Comparison of ENCODE assay signal across 13 cellular contexts in genomic region chr4:176013466-176014247, GRCh38. TPM values are rescaled to one million over a fixed set of nuclear protein-coding genes. Genes with fewer than 3 reads are reported as not detected.
DNase-seq lines count a peak whose midpoint lies in the region; ATAC-seq and TF ChIP-seq lines count a peak whose summit lies in the region.
"Had no signal": no experiment of that assay in that cellular context is flagged by ENCODE, and none has a peak within 500 bp of the region (broad histone marks: within the 10 kb centered on the region; RNA-seq: fewer than 3 reads in every experiment).

No MANE protein-coding gene starts in this region.

- H3K4me3 Mint-ChIP-seq in naive B cell: peak overlapping the region; percentile 3 to 58 (median 40)
- H3K4me3 Mint-ChIP-seq in activated CD8-positive, alpha-beta memory T cell treated with anti-CD3 and anti-CD28 coated beads, Interleukin-2, amount 10 ng/mL, durations not matched to agents 7 days and 5 days: no peak overlapping the region
- H3K4me3 Mint-ChIP-seq: activated T-helper 17 cell treated with anti-CD3 and anti-CD28 coated beads, Interleukin-2, amount 50 U/mL, for 72 hours; dendritic cell treated with granulocyte-macrophage colony-stimulating factor and Interleukin-4, amounts not matched to agents 40 ng/mL and 50 ng/mL, for 4 days; nephron; T-helper 17 cell had no signal

- no peak for TF ChIP-seq POLR2A in breast epithelium (IDR thresholded peaks at IDR 0.05)

- H3K9me3 Mint-ChIP-seq in naive B cell: peaks cover 0 to 12% (median 7%) of the 10 kb centered on the region in 7 donors
- H3K9me3 Mint-ChIP-seq in activated CD8-positive, alpha-beta memory T cell treated with anti-CD3 and anti-CD28 coated beads, Interleukin-2, amount 10 ng/mL, durations not matched to agents 7 days and 5 days (ENCODE audit: low read depth): no peaks in the 10 kb centered on the region
- H3K9me3 Mint-ChIP-seq: dendritic cell treated with granulocyte-macrophage colony-stimulating factor and Interleukin-4, amounts not matched to agents 40 ng/mL and 50 ng/mL, for 4 days; nephron had no signal

- peaks cover 28 to 44% (median 36%) of the 10 kb centered on the region in 3 donors for H3K4me1 Mint-ChIP-seq in naive B cell
- no peaks in the 10 kb centered on the region for H3K4me1 Mint-ChIP-seq in activated CD8-positive, alpha-beta memory T cell treated with anti-CD3 and anti-CD28 coated beads, Interleukin-2, amount 10 ng/mL, durations not matched to agents 7 days and 5 days
- H3K4me1 Mint-ChIP-seq: activated T-helper 17 cell treated with anti-CD3 and anti-CD28 coated beads, Interleukin-2, amount 50 U/mL, for 72 hours; nephron; T-helper 17 cell had no signal

- DNase-seq in naive B cell (peak; percentile 53), mucosa of gallbladder (ENCODE audit: low spot score) (no peak), breast epithelium (ENCODE audit: low spot score in 2 of 2) (no peak)
- no peak for DNase-seq in activated CD8-positive, alpha-beta memory T cell treated with anti-CD3 and anti-CD28 coated beads, Interleukin-2, amount 10 ng/mL, durations not matched to agents 7 days and 5 days
- DNase-seq in stimulated activated naive CD8-positive, alpha-beta T cell treated with anti-CD3 and anti-CD28 coated beads, Interleukin-15, Interleukin-2, amounts not matched to agents 100 U/mL and 50 U/mL, for 24 hours: no peak
- DNase-seq: DMS153, T-helper 17 cell had no signal

- no peaks in the 10 kb centered on the region for H3K27me3 ChIP-seq in breast epithelium

- H3K27ac ChIP-seq in breast epithelium: no peak overlapping the region

- no peaks in the 10 kb centered on the region for H3K4me1 ChIP-seq in breast epithelium

- TF ChIP-seq CTCF in breast epithelium (IDR thresholded peaks at IDR 0.05): no peak

- CTCF ChIA-PET in activated CD8-positive, alpha-beta memory T cell treated with anti-CD3 and anti-CD28 coated beads, Interleukin-2, amount 10 ng/mL, durations not matched to agents 7 days and 5 days (lab: Charles Lee): no interaction called here

- peak; percentile 85 for ATAC-seq in GM19035 (IDR thresholded peaks at IDR 0.05; ENCODE audit: unreplicated experiment)
- peak; percentile 86 for ATAC-seq in HG02678 (IDR thresholded peaks at IDR 0.05; ENCODE audit: unreplicated experiment)
- ATAC-seq in HG03521 (IDR thresholded peaks at IDR 0.05; ENCODE audit: unreplicated experiment): peak; percentile 85
- ATAC-seq in naive B cell (ENCODE audit: low read depth in 2 of 2): peak; percentile 94 to 95
- no peak for ATAC-seq in activated CD8-positive, alpha-beta memory T cell treated with anti-CD3 and anti-CD28 coated beads, Interleukin-2, amount 10 ng/mL, durations not matched to agents 7 days and 5 days
- ATAC-seq in stimulated activated naive CD8-positive, alpha-beta T cell treated with anti-CD3 and anti-CD28 coated beads, Interleukin-15, Interleukin-2, amounts not matched to agents 100 U/mL and 50 U/mL, for 24 hours: no peak
- ATAC-seq: activated T-helper 17 cell treated with anti-CD3 and anti-CD28 coated beads, Interleukin-2, amount 50 U/mL, for 72 hours; T-helper 17 cell had no signal

- peaks cover 0 to 10% of the 10 kb centered on the region in 2 donors for H3K36me3 Mint-ChIP-seq in naive B cell
- no peaks in the 10 kb centered on the region for H3K36me3 Mint-ChIP-seq in activated CD8-positive, alpha-beta memory T cell treated with anti-CD3 and anti-CD28 coated beads, Interleukin-2, amount 10 ng/mL, durations not matched to agents 7 days and 5 days

- peak overlapping the region in 4 of 6 donors; percentile 15 to 80 (median 38) for H3K27ac Mint-ChIP-seq in naive B cell
- H3K27ac Mint-ChIP-seq in activated CD8-positive, alpha-beta memory T cell treated with anti-CD3 and anti-CD28 coated beads, Interleukin-2, amount 10 ng/mL, durations not matched to agents 7 days and 5 days: no peak overlapping the region
- H3K27ac Mint-ChIP-seq: activated T-helper 17 cell treated with anti-CD3 and anti-CD28 coated beads, Interleukin-2, amount 50 U/mL, for 72 hours; dendritic cell treated with granulocyte-macrophage colony-stimulating factor and Interleukin-4, amounts not matched to agents 40 ng/mL and 50 ng/mL, for 4 days; nephron; T-helper 17 cell had no signal

- intact Hi-C loops in breast epithelium (cut with DNase I; ENCODE audit: low total_unique reads): no loop called here

- no peak overlapping the region for H3K4me3 ChIP-seq in breast epithelium

- no peaks in the 10 kb centered on the region for H3K9me3 ChIP-seq in breast epithelium

- no peaks in the 10 kb centered on the region for H3K27me3 Mint-ChIP-seq in naive B cell
- no peaks in the 10 kb centered on the region for H3K27me3 Mint-ChIP-seq in activated CD8-positive, alpha-beta memory T cell treated with anti-CD3 and anti-CD28 coated beads, Interleukin-2, amount 10 ng/mL, durations not matched to agents 7 days and 5 days
- H3K27me3 Mint-ChIP-seq: T-helper 17 cell had no signal

- no peaks in the 10 kb centered on the region for H3K36me3 ChIP-seq in breast epithelium

RNA-seq across cellular contexts. Expression of gene WDR17, which starts 52.0 kb away (rescaled TPM):
- polyA plus RNA-seq in naive B cell (ENCODE audit: low read depth in 6 of 6): 1 to 10 TPM in 1 of 6 donors, under 1 TPM in 4, not detected in 1; 0.24 to 1.5 (median 0.41) TPM
- 9.4 TPM for total RNA-seq in mucosa of gallbladder
- 1 to 10 TPM; 2.2 to 4.5 (median 2.6) TPM for total RNA-seq in breast epithelium
- total RNA-seq in activated CD8-positive, alpha-beta memory T cell treated with anti-CD3 and anti-CD28 coated beads, Interleukin-2, amount 10 ng/mL, durations not matched to agents 7 days and 5 days: under 1 TPM; 0.26 to 0.44 TPM

Comparison
In these comparisons a context has a peak if more than half of its experiments do, and no peak if none do; other contexts are left out.
1. ATAC-seq: peak in GM19035 (single experiment), HG02678 (single experiment), HG03521 (single experiment) and naive B cell (2 of 2); none in activated CD8-positive, alpha-beta memory T cell treated with anti-CD3 and anti-CD28 coated beads, Interleukin-2, amount 10 ng/mL, durations not matched to agents 7 days and 5 days (single experiment) and stimulated activated naive CD8-positive, alpha-beta T cell treated with anti-CD3 and anti-CD28 coated beads, Interleukin-15, Interleukin-2, amounts not matched to agents 100 U/mL and 50 U/mL, for 24 hours (single experiment).